ENCODE assay signal across 12 cellular contexts in genomic region chr2:70255637-70256314, GRCh38.
"Had no signal": no experiment of that assay in that cellular context is flagged by ENCODE, and none has a peak within 500 bp of the region (broad histone marks: within the 10 kb centered on the region; RNA-seq: fewer than 3 reads in every experiment).

No MANE protein-coding gene starts in this region.

- H3K4me3 Mint-ChIP-seq: central memory CD8-positive, alpha-beta T cell had no signal

- H3K27me3 Mint-ChIP-seq: activated naive CD4-positive, alpha-beta T cell treated with anti-CD3 and anti-CD28 coated beads, Interleukin-2, amount 50 U/mL, for 24 hours; central memory CD8-positive, alpha-beta T cell; memory B cell had no signal

- H3K9me3 Mint-ChIP-seq: activated naive CD4-positive, alpha-beta T cell treated with anti-CD3 and anti-CD28 coated beads, Interleukin-2, amount 50 U/mL, for 24 hours; central memory CD8-positive, alpha-beta T cell; memory B cell had no signal

- H3K27ac Mint-ChIP-seq: activated naive CD4-positive, alpha-beta T cell treated with anti-CD3 and anti-CD28 coated beads, Interleukin-2, amount 50 U/mL, for 24 hours; memory B cell had no signal

- ATAC-seq: body of pancreas, gastrocnemius medialis had no signal

- DNase-seq: activated CD4-positive, CD25-positive, alpha-beta regulatory T cell; activated CD8-positive, alpha-beta memory T cell treated with anti-CD3 and anti-CD28 coated beads, Interleukin-2, amount 50 U/mL, for 48 hours; amniotic stem cell; body of pancreas; effector memory CD4-positive, alpha-beta T cell; gastrocnemius medialis; kidney; left ventricle myocardium inferior; thyroid gland had no signal

- H3K36me3 Mint-ChIP-seq: activated naive CD4-positive, alpha-beta T cell treated with anti-CD3 and anti-CD28 coated beads, Interleukin-2, amount 50 U/mL, for 24 hours; memory B cell had no signal
